10 cellular contexts compared by ENCODE assay signal in the genomic region with DNA sequence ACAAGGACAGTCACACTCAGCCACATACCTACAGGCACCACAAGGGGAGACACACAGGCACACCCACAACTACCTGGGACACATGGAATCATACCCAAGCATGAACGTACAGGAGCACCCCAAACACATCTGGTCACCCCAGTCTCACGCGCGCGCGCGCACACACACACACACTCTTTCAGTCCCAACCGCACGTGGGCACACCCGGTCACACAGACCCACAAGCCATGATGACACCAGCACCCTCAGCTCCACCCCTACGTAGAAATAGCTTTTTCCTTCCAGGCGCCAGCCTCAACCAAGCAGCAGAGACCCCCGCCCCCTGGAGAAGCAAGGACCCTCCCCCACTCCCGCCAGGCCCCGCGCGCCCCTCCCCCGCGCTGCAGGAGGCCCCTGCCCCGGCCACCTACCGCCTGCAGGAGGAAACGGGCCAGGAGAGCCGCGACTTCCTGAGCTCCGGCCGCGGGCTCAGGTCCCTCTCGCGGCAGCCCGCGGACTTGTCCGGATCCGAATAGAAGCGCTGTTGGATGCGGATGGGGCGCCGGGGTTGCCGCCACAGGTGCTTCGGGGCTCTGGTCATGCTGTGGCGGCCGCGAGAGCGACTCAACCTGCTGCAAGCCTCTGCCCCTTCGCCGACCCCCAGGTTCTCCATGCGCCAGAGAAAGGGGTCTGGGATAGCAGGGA. TPM values are rescaled to one million over a fixed set of nuclear protein-coding genes. Genes with fewer than 3 reads are reported as not detected.
DNase-seq lines count a peak whose midpoint lies in the region; ATAC-seq and TF ChIP-seq lines count a peak whose summit lies in the region.
"Had no signal": no experiment of that assay in that cellular context is flagged by ENCODE, and none has a peak within 500 bp of the region (broad histone marks: within the 10 kb centered on the region; RNA-seq: fewer than 3 reads in every experiment).

No MANE protein-coding gene starts in this region.

- peak; percentile 51; the same call in 1 of the 2 replicates for TF ChIP-seq CTCF in WERI-Rb-1 (IDR thresholded peaks at IDR 0.05; ENCODE audit: low read depth, low read length)

- H3K36me3 ChIP-seq in HUES48 (ENCODE audit: control insufficient read depth, insufficient read depth, low read length), result no peaks in the 10 kb centered on the region
- H3K36me3 ChIP-seq in WERI-Rb-1, result no peaks in the 10 kb centered on the region

- peaks cover 20% of the 10 kb centered on the region for H3K4me1 ChIP-seq in HUES48 (ENCODE audit: control insufficient read depth, insufficient read depth, low read length)

- peak; percentile 22 for ATAC-seq in left colon
- ATAC-seq in HG02981 (IDR thresholded peaks at IDR 0.05; ENCODE audit: unreplicated experiment), result no peak

- DNase-seq in DMS153 (lab: John Stamatoyannopoulos, UW) (peak; percentile 19), WERI-Rb-1 (peak; percentile 88), left colon (no peak), occipital lobe (lab: John Stamatoyannopoulos, UW) (no peak), midbrain (lab: John Stamatoyannopoulos, UW) (no peak)
- no peak for DNase-seq in stimulated activated CD4-positive, alpha-beta T cell treated with anti-CD3 and anti-CD28 coated beads, Interleukin-4, amount 100 ng/mL, for 1 hour
- DNase-seq: SW 1271 had no signal

- intact Hi-C loops in left colon (cut with DNase I, micrococcal nuclease), result no loop called here

- H3K27ac ChIP-seq in HUES48 (ENCODE audit: low read depth, low read length) (peak overlapping the region; percentile 81), WERI-Rb-1 (peak overlapping the region; percentile 84)
- H3K27ac ChIP-seq: epithelial cell of prostate had no signal

- H3K9ac ChIP-seq in HUES48 (ENCODE audit: low read depth, low read length), result peak overlapping the region; percentile 44; the same call in 1 of the 2 replicates

- H3K9me3 ChIP-seq in HUES48 (ENCODE audit: control insufficient read depth, insufficient read depth, low read length) (no peaks in the 10 kb centered on the region), WERI-Rb-1 (ENCODE audit: severe bottlenecking) (no peaks in the 10 kb centered on the region)

- H3K27me3 ChIP-seq in HUES48 (ENCODE audit: control insufficient read depth, insufficient read depth, low read length), result no peaks in the 10 kb centered on the region
- no peaks in the 10 kb centered on the region for H3K27me3 ChIP-seq in WERI-Rb-1 (ENCODE audit: insufficient read depth, low read depth, severe bottlenecking)

- H3K4me3 ChIP-seq in HUES48 (ENCODE audit: low read depth, low read length) (peak overlapping the region; percentile 64), WERI-Rb-1 (ENCODE audit: low read depth, low read length) (peak overlapping the region; percentile 79)

RNA-seq across cellular contexts. Expression of a gene that starts 6.4 kb away (rescaled TPM):
- total RNA-seq in left colon, result 1 to 10 TPM; 2.5 to 4.3 TPM
- total RNA-seq in occipital lobe, result 0.47 TPM

RNA-seq across cellular contexts. Expression of a gene that starts 28.8 kb away (rescaled TPM):
- 1 to 10 TPM; 6.3 to 6.9 TPM for total RNA-seq in left colon
- 50.4 TPM for total RNA-seq in occipital lobe

RNA-seq across cellular contexts. Expression of a gene that starts 39.7 kb away (rescaled TPM):
- total RNA-seq in left colon (10 to 100 TPM in 1 of 2 donors, 1 to 10 TPM in 1; 9.9 to 15.4 TPM), occipital lobe (7.8 TPM)

RNA-seq across cellular contexts. Expression of a gene that starts 41.6 kb away (rescaled TPM):
- total RNA-seq in left colon (1 to 10 TPM; 4.3 to 6.1 TPM), occipital lobe (0.47 TPM)

RNA-seq across cellular contexts. Expression of a gene that starts 48.7 kb away (rescaled TPM):
- 100 to 1,000 TPM; 361 to 374 TPM for total RNA-seq in left colon
- total RNA-seq in occipital lobe, result 70.7 TPM

Comparison
In these comparisons a context has a peak if more than half of its experiments do, and no peak if none do; other contexts are left out.
1. DNase-seq: peak in DMS153 (single experiment) and WERI-Rb-1 (single experiment); none in left colon (0 of 2), occipital lobe (single experiment), midbrain (single experiment) and stimulated activated CD4-positive, alpha-beta T cell treated with anti-CD3 and anti-CD28 coated beads, Interleukin-4, amount 100 ng/mL, for 1 hour (single experiment).